ENCODE assay signal across 10 cellular contexts in genomic region chr15:29727871-29728270, GRCh38.
"Had no signal": no experiment of that assay in that cellular context is flagged by ENCODE, and none has a peak within 500 bp of the region (broad histone marks: within the 10 kb centered on the region; RNA-seq: fewer than 3 reads in every experiment).

No MANE protein-coding gene starts in this region.

- DNase-seq: H7, HFFc6, IMR-90, KG1 had no signal

- H3K4me1 ChIP-seq: HAP-1 had no signal

- ATAC-seq: GM23338, HCT116, K562 had no signal

- H3K4me3 ChIP-seq: GM23338, HAP-1, K562 had no signal

- H3K9me3 ChIP-seq: HAP-1 had no signal

- FAIRE-seq: H1, HTR-8/SVneo, K562 had no signal
